Comparison of ENCODE assay signal across 22 cellular contexts in genomic region chrX:2969021-2969420, GRCh38. TPM values are rescaled to one million over a fixed set of nuclear protein-coding genes. Genes with fewer than 3 reads are reported as not detected.
DNase-seq lines count a peak whose midpoint lies in the region; ATAC-seq, FAIRE-seq and TF ChIP-seq lines count a peak whose summit lies in the region.
"Had no signal": no experiment of that assay in that cellular context is flagged by ENCODE, and none has a peak within 500 bp of the region (broad histone marks: within the 10 kb centered on the region; RNA-seq: fewer than 3 reads in every experiment).

No MANE protein-coding gene starts in this region.

- H3K27ac Mint-ChIP-seq in activated CD4-positive, alpha-beta T cell treated with anti-CD3 and anti-CD28 coated beads, Interleukin-2, amount 10 ng/mL, durations not matched to agents 24 days and 14 days: no peak overlapping the region
- no peak overlapping the region for H3K27ac Mint-ChIP-seq in activated CD4-positive, alpha-beta T cell treated with anti-CD3 and anti-CD28 coated beads for 36 hours

- no peaks in the 10 kb centered on the region for H3K79me2 ChIP-seq in endothelial cell of umbilical vein (ENCODE audit: control insufficient read depth, insufficient read depth, low read length)

- H3K36me3 ChIP-seq in endothelial cell of umbilical vein (ENCODE audit: control insufficient read depth in 2 of 2, extremely low read depth in 1 of 2, insufficient read depth in 2 of 2, low read length in 2 of 2) (no peaks in the 10 kb centered on the region), WERI-Rb-1 (no peaks in the 10 kb centered on the region)

- BruUV-seq in endothelial cell of umbilical vein (replicated peaks; lab: Mats Ljungman, UMichigan): no TSS peak

- TF ChIP-seq POLR2A in endothelial cell of umbilical vein (IDR thresholded peaks at IDR 0.05; ENCODE audit: low read depth, low read length): no peak

- no peak for DNase-seq in activated CD4-positive, alpha-beta T cell treated with anti-CD3 and anti-CD28 coated beads, Interleukin-2, amount 10 ng/mL, durations not matched to agents 24 days and 14 days
- no peak for DNase-seq in activated CD4-positive, alpha-beta T cell treated with anti-CD3 and anti-CD28 coated beads for 36 hours
- no peak for DNase-seq in left ventricle myocardium superior
- no peak for DNase-seq in left cardiac atrium
- no peak for DNase-seq in endothelial cell of umbilical vein (ENCODE audit: low read depth, low spot score)
- no peak for DNase-seq in WERI-Rb-1
- DNase-seq: 8988T, DMS79, KG1, NCI-H1092, NCI-H1436, NCI-H187 treated with DMSO at 0.1 percent for 48 hours, NCI-H2107, NCI-H446 treated with DMSO at 0.1 percent for 48 hours, OCI-M1 had no signal

- H3K4me1 Mint-ChIP-seq in activated CD4-positive, alpha-beta T cell treated with anti-CD3 and anti-CD28 coated beads, Interleukin-2, amount 10 ng/mL, durations not matched to agents 24 days and 14 days: peaks cover 2% of the 10 kb centered on the region
- peaks cover 5% of the 10 kb centered on the region for H3K4me1 Mint-ChIP-seq in activated CD4-positive, alpha-beta T cell treated with anti-CD3 and anti-CD28 coated beads for 36 hours

- no peaks in the 10 kb centered on the region for H4K20me1 ChIP-seq in endothelial cell of umbilical vein (replicated peaks; ENCODE audit: control insufficient read depth, extremely low read depth, insufficient read depth, low read length)

- CTCF ChIA-PET in activated CD4-positive, alpha-beta T cell treated with anti-CD3 and anti-CD28 coated beads for 36 hours (lab: Charles Lee): no interaction called here
- CTCF ChIA-PET in endothelial cell of umbilical vein (lab: Charles Lee): interaction anchor here (1.0 kb wide), 1 partner anchor 14 kb away, joined by 3 read pairs; no protein-coding TSS in a partner anchor

- dilution Hi-C loops in endothelial cell of umbilical vein (cut with MboI; ENCODE audit: extremely low pct_ligation_motif_present, low sequenced_read_pairs): no loop called here

- no peak overlapping the region for H3K4me3 ChIP-seq in endothelial cell of umbilical vein (replicated peaks in 1 of 3; ENCODE audit: insufficient read depth in 1 of 3, low read depth in 1 of 3, low read length in 3 of 3)
- H3K4me3 ChIP-seq in WERI-Rb-1 (ENCODE audit: low read depth, low read length): no peak overlapping the region

- H3K9me3 Mint-ChIP-seq in activated CD4-positive, alpha-beta T cell treated with anti-CD3 and anti-CD28 coated beads, Interleukin-2, amount 10 ng/mL, durations not matched to agents 24 days and 14 days: no peaks in the 10 kb centered on the region
- H3K9me3 Mint-ChIP-seq in activated CD4-positive, alpha-beta T cell treated with anti-CD3 and anti-CD28 coated beads for 36 hours (ENCODE audit: low read depth): no peaks in the 10 kb centered on the region

- H3K27ac ChIP-seq in endothelial cell of umbilical vein (ENCODE audit: insufficient read depth, low read depth, low read length) (no peak overlapping the region), WERI-Rb-1 (no peak overlapping the region)
- H3K27ac ChIP-seq: C4-2B had no signal

- H3K9me3 ChIP-seq in endothelial cell of umbilical vein (replicated peaks; ENCODE audit: control insufficient read depth, insufficient read depth, low read length) (no peaks in the 10 kb centered on the region), WERI-Rb-1 (ENCODE audit: severe bottlenecking) (no peaks in the 10 kb centered on the region)

- H3K36me3 Mint-ChIP-seq in activated CD4-positive, alpha-beta T cell treated with anti-CD3 and anti-CD28 coated beads, Interleukin-2, amount 10 ng/mL, durations not matched to agents 24 days and 14 days (ENCODE audit: low read depth): no peaks in the 10 kb centered on the region
- no peaks in the 10 kb centered on the region for H3K36me3 Mint-ChIP-seq in activated CD4-positive, alpha-beta T cell treated with anti-CD3 and anti-CD28 coated beads for 36 hours (ENCODE audit: low read depth)

- H3K9ac ChIP-seq in endothelial cell of umbilical vein (replicated peaks; ENCODE audit: extremely low read depth, insufficient read depth, low read length): no peak overlapping the region

- ATAC-seq in activated CD4-positive, alpha-beta T cell treated with anti-CD3 and anti-CD28 coated beads for 36 hours: no peak
- ATAC-seq in left ventricle myocardium superior (peak; percentile 89), left cardiac atrium (no peak), HG03097 (IDR thresholded peaks at IDR 0.05; ENCODE audit: low FRiP score, unreplicated experiment) (no peak)
- ATAC-seq: HCT116 had no signal

- H3K4me3 Mint-ChIP-seq in activated CD4-positive, alpha-beta T cell treated with anti-CD3 and anti-CD28 coated beads, Interleukin-2, amount 10 ng/mL, durations not matched to agents 24 days and 14 days: peak overlapping the region; percentile 70
- no peak overlapping the region for H3K4me3 Mint-ChIP-seq in activated CD4-positive, alpha-beta T cell treated with anti-CD3 and anti-CD28 coated beads for 36 hours

- TF ChIP-seq CTCF in endothelial cell of umbilical vein (IDR thresholded peaks at IDR 0.05; ENCODE audit: extremely low read depth in 1 of 2, insufficient read depth in 1 of 2, low read depth in 1 of 2, low read length in 2 of 2): no peak
- no peak for TF ChIP-seq CTCF in WERI-Rb-1 (IDR thresholded peaks at IDR 0.05; ENCODE audit: low read depth, low read length)

- H3K27me3 ChIP-seq in endothelial cell of umbilical vein (ENCODE audit: control insufficient read depth in 2 of 2, insufficient read depth in 2 of 2, low read length in 2 of 2): no peaks in the 10 kb centered on the region
- peaks cover 19% of the 10 kb centered on the region for H3K27me3 ChIP-seq in WERI-Rb-1 (ENCODE audit: insufficient read depth, low read depth, severe bottlenecking)

- intact Hi-C loops in activated CD4-positive, alpha-beta T cell treated with anti-CD3 and anti-CD28 coated beads, Interleukin-2, amount 10 ng/mL, durations not matched to agents 24 days and 14 days (cut with micrococcal nuclease): loop anchor here (10.0 kb wide), 1 partner anchor 274 kb away; the partner anchor contains the start of gene CD99
- intact Hi-C loops in activated CD4-positive, alpha-beta T cell treated with anti-CD3 and anti-CD28 coated beads for 36 hours (cut with DNase I, micrococcal nuclease): loop anchor here (5.0 kb wide), 2 partner anchors 257 to 262 kb away; no protein-coding TSS in a partner anchor
- intact Hi-C loops in left ventricle myocardium superior (cut with micrococcal nuclease): no loop called here
- intact Hi-C loops in left cardiac atrium (cut with DNase I): no loop called here
- intact Hi-C loops in endothelial cell of umbilical vein (cut with micrococcal nuclease): no loop called here

- FAIRE-seq in endothelial cell of umbilical vein (lab: Jason Lieb, UNC): peak; percentile 46
- FAIRE-seq: GM19239, H1, HTR-8/SVneo, RCC 7860 had no signal

- H3K4me1 ChIP-seq in endothelial cell of umbilical vein (ENCODE audit: control insufficient read depth, extremely low read depth, insufficient read depth, low read length): peaks cover 9% of the 10 kb centered on the region

- H3K27me3 Mint-ChIP-seq in activated CD4-positive, alpha-beta T cell treated with anti-CD3 and anti-CD28 coated beads, Interleukin-2, amount 10 ng/mL, durations not matched to agents 24 days and 14 days: no peaks in the 10 kb centered on the region
- no peaks in the 10 kb centered on the region for H3K27me3 Mint-ChIP-seq in activated CD4-positive, alpha-beta T cell treated with anti-CD3 and anti-CD28 coated beads for 36 hours

- no peak overlapping the region for H3K4me2 ChIP-seq in endothelial cell of umbilical vein (ENCODE audit: insufficient read depth, low read length)

- POLR2A ChIA-PET in activated CD4-positive, alpha-beta T cell treated with anti-CD3 and anti-CD28 coated beads for 36 hours (lab: Charles Lee): no interaction called here
- POLR2A ChIA-PET in endothelial cell of umbilical vein (lab: Charles Lee): no interaction called here

- H3K9me1 ChIP-seq in endothelial cell of umbilical vein (replicated peaks; ENCODE audit: control insufficient read depth, extremely low read depth, insufficient read depth, low read length): no peaks in the 10 kb centered on the region

- no peak overlapping the region for H2AFZ ChIP-seq in endothelial cell of umbilical vein (ENCODE audit: low read depth, low read length)

TF ChIP-seq in endothelial cell of umbilical vein, 7 proteins besides CTCF, POLR2A, EP300 and RAD21 (continues in another document):
- TF ChIP-seq MAX (IDR thresholded peaks at IDR 0.05; ENCODE audit: insufficient read depth, insufficient read length): no peak

RNA-seq across cellular contexts. Expression of gene ARSH, which starts 37.3 kb away (rescaled TPM):
- total RNA-seq in activated CD4-positive, alpha-beta T cell treated with anti-CD3 and anti-CD28 coated beads, Interleukin-2, amount 10 ng/mL, durations not matched to agents 24 days and 14 days: not detected in 2 replicates
- not detected for total RNA-seq in activated CD4-positive, alpha-beta T cell treated with anti-CD3 and anti-CD28 coated beads for 36 hours
- total RNA-seq in left ventricle myocardium superior (not detected), left cardiac atrium (not detected), endothelial cell of umbilical vein (not detected in 2 replicates)
- polyA plus RNA-seq in endothelial cell of umbilical vein: not detected in 2 replicates
- not detected in 2 replicates for polyA plus RNA-seq in endothelial cell of umbilical vein (2011; cell fraction: cytosol; rRNA removed)
- not detected in 2 replicates for polyA plus RNA-seq in endothelial cell of umbilical vein (2011; cell fraction: nucleus; rRNA removed)
- polyA plus RNA-seq in endothelial cell of umbilical vein (2012): not detected in 2 replicates
- polyA minus RNA-seq in endothelial cell of umbilical vein: not detected in 2 replicates
- not detected for polyA minus RNA-seq in endothelial cell of umbilical vein (2011; cell fraction: cytosol; rRNA and poly(A)+ RNA removed)
- polyA minus RNA-seq in endothelial cell of umbilical vein (2011; cell fraction: nucleus; rRNA and poly(A)+ RNA removed): not detected in 2 replicates
- total RNA-seq: H1 had no signal
- polyA plus RNA-seq: H1 had no signal

RNA-seq across cellular contexts. Expression of gene ARSD, which starts 39.9 kb away (rescaled TPM):
- 1.2 and 1.8 TPM in 2 replicates for total RNA-seq in activated CD4-positive, alpha-beta T cell treated with anti-CD3 and anti-CD28 coated beads, Interleukin-2, amount 10 ng/mL, durations not matched to agents 24 days and 14 days
- 1 to 10 TPM in 1 of 2 experiments, under 1 TPM in 1; 0.95 to 1.6 TPM for total RNA-seq in activated CD4-positive, alpha-beta T cell treated with anti-CD3 and anti-CD28 coated beads for 36 hours
- 4.6 TPM for total RNA-seq in left ventricle myocardium superior
- 10 to 100 TPM in 1 of 2 donors, 1 to 10 TPM in 1; 8.1 to 10.6 TPM for total RNA-seq in left cardiac atrium
- 16.4 and 18.6 TPM in 2 replicates for total RNA-seq in endothelial cell of umbilical vein
- 15.5 and 17.3 TPM in 2 replicates for polyA plus RNA-seq in endothelial cell of umbilical vein
- 9.6 and 11.4 TPM in 2 replicates for polyA plus RNA-seq in endothelial cell of umbilical vein (2011; cell fraction: cytosol; rRNA removed)
- polyA plus RNA-seq in endothelial cell of umbilical vein (2011; cell fraction: nucleus; rRNA removed): 12.5 and 15.4 TPM in 2 replicates
- 13.6 and 14.6 TPM in 2 replicates for polyA plus RNA-seq in endothelial cell of umbilical vein (2012)
- 31.2 and 33.3 TPM in 2 replicates for polyA minus RNA-seq in endothelial cell of umbilical vein
- polyA minus RNA-seq in endothelial cell of umbilical vein (2011; cell fraction: cytosol; rRNA and poly(A)+ RNA removed): 4.4 TPM
- polyA minus RNA-seq in endothelial cell of umbilical vein (2011; cell fraction: nucleus; rRNA and poly(A)+ RNA removed): 9.2 and 9.4 TPM in 2 replicates

Comparison
In these comparisons a context has a peak if more than half of its experiments do, and no peak if none do; other contexts are left out.
1. intact Hi-C loops: an anchor here in activated CD4-positive, alpha-beta T cell treated with anti-CD3 and anti-CD28 coated beads, Interleukin-2, amount 10 ng/mL, durations not matched to agents 24 days and 14 days (10.0 kb wide) and activated CD4-positive, alpha-beta T cell treated with anti-CD3 and anti-CD28 coated beads for 36 hours (5.0 kb wide); none called in left ventricle myocardium superior, left cardiac atrium and endothelial cell of umbilical vein.